In the genomic region with DNA sequence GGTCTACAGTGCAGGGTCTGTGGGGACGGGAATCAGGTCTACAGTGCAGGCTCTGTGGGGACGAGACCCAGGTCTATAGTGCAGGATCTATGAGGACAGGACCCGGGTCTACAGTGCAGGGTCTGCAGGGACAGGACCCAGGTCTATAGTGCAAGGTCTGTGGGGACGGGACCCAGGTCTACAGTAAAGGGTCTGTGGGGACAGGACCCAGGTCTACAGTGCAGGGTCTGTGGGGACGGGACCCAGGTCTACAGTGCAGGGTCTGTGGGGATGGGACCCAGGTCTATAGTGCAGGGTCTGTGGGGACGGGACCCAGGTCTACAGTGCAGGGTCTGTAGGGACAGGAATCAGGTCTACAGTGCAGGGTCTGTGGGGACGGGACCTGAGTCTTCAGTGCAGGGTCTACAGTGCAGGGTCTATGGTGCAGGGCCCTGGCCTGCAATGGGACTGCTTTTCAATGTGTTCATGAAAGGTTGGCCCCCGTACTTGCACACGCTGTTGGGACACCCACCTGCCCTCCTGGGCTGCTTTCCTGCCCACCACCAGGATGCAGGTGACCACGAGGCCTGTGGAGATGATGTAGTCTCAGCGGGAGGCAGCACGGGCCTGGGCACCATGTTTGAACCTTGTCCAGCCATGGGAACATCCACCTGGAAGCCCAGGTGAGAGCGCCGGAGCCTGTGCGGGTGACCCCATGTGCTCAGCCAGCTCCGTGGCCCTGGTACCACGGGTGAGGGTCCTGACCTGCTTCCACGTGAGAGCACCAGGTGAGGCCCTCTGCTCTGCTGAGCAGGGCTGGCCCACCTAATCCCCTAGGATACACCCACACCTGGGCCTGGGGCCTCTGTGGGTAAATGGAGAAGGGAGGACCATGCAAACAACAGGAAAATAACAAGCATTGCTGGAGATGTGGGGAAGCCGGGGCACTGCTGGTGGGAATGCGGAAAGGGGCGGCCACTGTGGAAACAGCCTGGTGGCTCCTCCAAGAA, we compare ENCODE assay signal across 21 cellular contexts.
"Had no signal": no experiment of that assay in that cellular context is flagged by ENCODE, and none has a peak within 500 bp of the region (broad histone marks: within the 10 kb centered on the region; RNA-seq: fewer than 3 reads in every experiment).

No MANE protein-coding gene starts in this region.

- H3K9me3 ChIP-seq: esophagus muscularis mucosa, gastrocnemius medialis, heart right ventricle, left lung, ovary, right atrium auricular region, suprapubic skin, thyroid gland, upper lobe of left lung, uterus had no signal

- H3K4me1 ChIP-seq: uterus had no signal

- H3K27me3 ChIP-seq: gastrocnemius medialis, ovary, right atrium auricular region, thyroid gland, uterus had no signal

- H3K9me3 Mint-ChIP-seq: effector memory CD8-positive, alpha-beta T cell; naive thymus-derived CD4-positive, alpha-beta T cell had no signal

- H3K4me3 Mint-ChIP-seq: effector memory CD8-positive, alpha-beta T cell; naive thymus-derived CD4-positive, alpha-beta T cell; nephron progenitor cell had no signal

- H3K4me3 ChIP-seq: esophagus muscularis mucosa, gastrocnemius medialis, heart right ventricle, left lung, ovary, right atrium auricular region, suprapubic skin, thyroid gland, upper lobe of left lung, uterus had no signal

- DNase-seq: effector memory CD8-positive, alpha-beta T cell; gastrocnemius medialis; heart right ventricle; hypothalamus; islet precursor cell; mesendoderm; naive thymus-derived CD4-positive, alpha-beta T cell; nephron progenitor cell; small intestine; stimulated activated CD4-positive, alpha-beta T cell treated with anti-CD3 and anti-CD28 coated beads, Interleukin-12 subunit alpha, Interleukin-12 subunit beta, amount 100 ng/mL, for 4 hours; stimulated activated CD4-positive, alpha-beta T cell treated with anti-CD3 and anti-CD28 coated beads, Interleukin-2, amount 100 ng/mL, for 48 hours; stimulated activated naive CD4-positive, alpha-beta T cell treated with Interleukin-2 at 50 U/mL for 16 hours; thyroid gland; uterus had no signal

- H3K27ac Mint-ChIP-seq: effector memory CD8-positive, alpha-beta T cell; naive thymus-derived CD4-positive, alpha-beta T cell had no signal

- ATAC-seq: effector memory CD8-positive, alpha-beta T cell; gastrocnemius medialis; heart right ventricle; left lung; naive thymus-derived CD4-positive, alpha-beta T cell had no signal

- H3K36me3 ChIP-seq: esophagus muscularis mucosa, gastrocnemius medialis, heart right ventricle, left lung, ovary, right atrium auricular region, suprapubic skin, thyroid gland, upper lobe of left lung, uterus had no signal

- H3K27ac ChIP-seq: epithelial cell of prostate, esophagus muscularis mucosa, gastrocnemius medialis, heart right ventricle, left lung, ovary, right atrium auricular region, suprapubic skin, thyroid gland, upper lobe of left lung, uterus had no signal
